Comparison of ENCODE assay signal across 8 cellular contexts in the genomic region with DNA sequence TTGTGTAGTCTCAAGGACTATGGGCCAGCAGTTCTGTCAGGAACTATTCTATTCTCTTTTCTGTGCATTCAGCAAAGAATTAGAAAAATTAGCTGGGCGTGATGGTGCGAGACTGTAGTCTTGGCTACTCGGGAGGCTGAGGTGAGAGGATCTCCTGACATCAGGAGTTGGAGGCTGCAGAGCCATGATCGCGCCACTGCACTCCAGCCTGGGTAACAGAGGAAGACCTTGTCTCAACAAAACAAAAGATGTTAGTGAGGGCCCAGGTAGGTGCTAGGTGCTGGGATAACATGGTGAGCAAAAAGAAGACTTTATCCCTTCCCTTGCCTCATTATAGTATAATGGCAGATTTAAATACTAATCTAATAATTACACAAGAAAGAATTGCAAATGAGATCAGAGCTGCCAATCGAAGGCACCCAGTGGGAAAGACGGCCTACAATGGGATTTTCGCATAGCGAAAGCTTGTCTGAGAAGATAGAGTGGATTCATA. TPM values are rescaled to one million over a fixed set of nuclear protein-coding genes. Genes with fewer than 3 reads are reported as not detected.
A peak's percentile ranks its signal among the peaks of the same experiment; 100 is the strongest.
DNase-seq lines count a peak whose midpoint lies in the region; ATAC-seq and TF ChIP-seq lines count a peak whose summit lies in the region.

No MANE protein-coding gene starts in this region.

- H3K27ac ChIP-seq in cingulate gyrus (ENCODE audit: low read depth, low read length) = peak overlapping the region; percentile 89

- ATAC-seq in GM19035 (IDR thresholded peaks at IDR 0.05; ENCODE audit: unreplicated experiment) (peak; percentile 3), natural killer cell (no peak)

- peak overlapping the region; percentile 83 to 90 for H3K27ac Mint-ChIP-seq in natural killer cell

- H3K4me1 Mint-ChIP-seq in natural killer cell = peaks cover 20 to 33% of the 10 kb centered on the region in 2 donors

- intact Hi-C loops in natural killer cell (cut with micrococcal nuclease) = no loop called here

- H3K9me3 Mint-ChIP-seq in natural killer cell = no peaks in the 10 kb centered on the region

- peak overlapping the region; percentile 94 for H3K4me3 Mint-ChIP-seq in natural killer cell

- H3K27me3 Mint-ChIP-seq in natural killer cell (ENCODE audit: low read depth in 2 of 2) = no peaks in the 10 kb centered on the region

- DNase-seq in HK-2 (ENCODE audit: unreplicated experiment) (peak; percentile 20), natural killer cell (no peak), NCI-H526 treated with DMSO at 0.1 percent for 48 hours (lab: John Stamatoyannopoulos, UW) (no peak), HPDE6-E6E7 (ENCODE audit: extremely low spot score) (no peak), DMS79 (lab: John Stamatoyannopoulos, UW) (no peak)
- DNase-seq in activated CD4-positive, CD25-positive, alpha-beta regulatory T cell (lab: John Stamatoyannopoulos, UW) = no peak

- H3K36me3 Mint-ChIP-seq in natural killer cell = no peaks in the 10 kb centered on the region

- no peak for TF ChIP-seq CTCF in natural killer cell (IDR thresholded peaks at IDR 0.05)

RNA-seq across cellular contexts. Expression of gene MRPL19, which starts 0.4 kb away (rescaled TPM):
- total RNA-seq in natural killer cell = 10 to 100 TPM; 11.9 to 22.9 (median 17.8) TPM
